ENCODE assay signal across 1 cellular context in the genomic region with DNA sequence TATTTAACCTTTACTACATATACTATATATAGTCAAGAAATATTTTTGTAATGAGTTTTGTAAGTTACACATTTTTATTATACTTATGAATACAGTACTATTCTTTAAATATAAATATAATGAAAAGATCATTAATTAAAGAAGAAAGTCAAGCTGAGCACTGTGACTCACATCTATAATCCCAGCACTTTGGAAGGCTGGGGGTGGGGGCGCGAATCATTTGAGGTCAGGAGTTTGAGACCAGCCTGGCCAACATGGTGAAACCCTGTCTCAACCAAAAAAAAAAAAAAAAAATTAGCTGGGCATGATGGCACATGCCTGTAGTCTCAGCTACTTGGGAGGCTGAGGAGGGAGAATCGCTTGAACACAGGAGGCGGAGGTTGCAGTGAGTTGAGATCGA.
TF ChIP-seq lines count a peak whose summit lies in the region.

No MANE protein-coding gene starts in this region.

TF ChIP-seq in HEK293, 187 proteins besides CTCF, POLR2A, EP300 and RAD21 (continued from another document):
- TF ChIP-seq PRDM10 (tag by site-specific recombination; IDR thresholded peaks at IDR 0.05), result 0 out of 2 replicates have a peak, but pooled peaks have one; percentile 39
